ENCODE assay signal across 16 cellular contexts in the genomic region with DNA sequence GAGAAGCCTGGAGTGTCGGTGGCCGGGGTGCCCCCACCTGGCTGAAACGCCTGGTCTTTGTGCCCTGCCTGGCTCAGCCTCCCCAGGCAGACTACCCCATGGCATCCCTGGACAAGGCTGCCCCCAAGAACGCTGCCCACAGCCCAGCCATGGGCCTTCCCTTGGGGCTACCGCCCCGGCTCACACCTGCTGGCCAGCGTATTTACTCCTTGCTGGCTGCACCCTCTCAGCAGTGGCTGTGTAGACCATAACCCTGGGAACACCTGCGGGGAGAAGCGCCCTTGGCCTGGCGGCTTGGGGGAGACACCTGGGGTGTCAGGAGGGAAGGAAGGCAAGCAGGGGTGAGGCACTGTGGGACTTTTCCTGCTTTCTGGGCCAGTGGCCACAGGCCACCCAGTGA. TPM values are rescaled to one million over a fixed set of nuclear protein-coding genes. Genes with fewer than 3 reads are reported as not detected.
DNase-seq lines count a peak whose midpoint lies in the region; ATAC-seq and TF ChIP-seq lines count a peak whose summit lies in the region.
"Had no signal": no experiment of that assay in that cellular context is flagged by ENCODE, and none has a peak within 500 bp of the region (broad histone marks: within the 10 kb centered on the region; RNA-seq: fewer than 3 reads in every experiment).

No MANE protein-coding gene starts in this region.

- H2AFZ ChIP-seq in DND-41 (ENCODE audit: low read depth, low read length): no peak overlapping the region
- no peak overlapping the region for H2AFZ ChIP-seq in hepatocyte
- H2AFZ ChIP-seq in mammary epithelial cell (ENCODE audit: low read depth, low read length): no peak overlapping the region
- no peak overlapping the region for H2AFZ ChIP-seq in trophoblast cell (ENCODE audit: insufficient read depth, low read length, poor library complexity)

- ATAC-seq in DND-41 (ENCODE audit: insufficient read depth, low read depth) (0 out of 3 replicates have a peak, but pooled peaks have one; percentile 3), psoas muscle (peak in 1 of 4 donors; percentile 11), GM19023 (IDR thresholded peaks at IDR 0.05; ENCODE audit: unreplicated experiment) (no peak)
- ATAC-seq: activated CD8-positive, alpha-beta T cell treated with anti-CD3 and anti-CD28 coated beads, Interleukin-2, amount 10 ng/mL, durations not matched to agents 7 days and 5 days; activated T-helper 17 cell treated with anti-CD3 and anti-CD28 coated beads, Interleukin-2, amount 50 U/mL, for 72 hours; T-helper 17 cell had no signal

- no peak overlapping the region for H4K12ac ChIP-seq in trophoblast cell (ENCODE audit: low read depth, low read length)

- no peaks in the 10 kb centered on the region; the same call in 1 of the 2 replicates for H3K27me3 ChIP-seq in BE2C
- no peaks in the 10 kb centered on the region for H3K27me3 ChIP-seq in DND-41 (ENCODE audit: insufficient read depth, low read length, poor library complexity)
- H3K27me3 ChIP-seq in hepatocyte: no peaks in the 10 kb centered on the region
- H3K27me3 ChIP-seq in psoas muscle (ENCODE audit: insufficient read depth in 3 of 3, low read length in 2 of 3): no peaks in the 10 kb centered on the region
- no peaks in the 10 kb centered on the region for H3K27me3 ChIP-seq in mammary epithelial cell (ENCODE audit: insufficient read depth, low read length)
- no peaks in the 10 kb centered on the region for H3K27me3 ChIP-seq in trophoblast cell (ENCODE audit: insufficient read depth, low read length)
- H3K27me3 ChIP-seq: heart right ventricle, vagina had no signal

- H3K4me1 ChIP-seq in BE2C: no peaks in the 10 kb centered on the region
- H3K4me1 ChIP-seq in DND-41 (ENCODE audit: insufficient read depth, low read length): no peaks in the 10 kb centered on the region
- peaks cover 12% of the 10 kb centered on the region for H3K4me1 ChIP-seq in hepatocyte (ENCODE audit: insufficient read depth)
- H3K4me1 ChIP-seq in psoas muscle: no peaks in the 10 kb centered on the region
- no peaks in the 10 kb centered on the region for H3K4me1 ChIP-seq in mammary epithelial cell (ENCODE audit: insufficient read depth, low read length)
- no peaks in the 10 kb centered on the region for H3K4me1 ChIP-seq in trophoblast cell (ENCODE audit: control insufficient read depth in 1 of 2, insufficient read depth in 2 of 2, low read length in 2 of 2)
- H3K4me1 ChIP-seq: HAP-1, vagina had no signal

- no peak overlapping the region for H2BK5ac ChIP-seq in trophoblast cell (ENCODE audit: low read depth, low read length, poor library complexity)

- H2AK5ac ChIP-seq in trophoblast cell (ENCODE audit: low read length): no peak overlapping the region

- intact Hi-C loops in psoas muscle (cut with DNase I) (no loop called here), mammary epithelial cell (cut with micrococcal nuclease) (no loop called here)

- no peak overlapping the region for H2BK120ac ChIP-seq in trophoblast cell (ENCODE audit: insufficient read depth, low read length, poor library complexity)

- dilution Hi-C loops in mammary epithelial cell (cut with HindIII; ENCODE audit: low sequenced_read_pairs): loop anchor here (5.0 kb wide), 1 partner anchor 67 kb away; no protein-coding TSS in a partner anchor

- H3K9me3 ChIP-seq in BE2C (no peaks in the 10 kb centered on the region), DND-41 (ENCODE audit: insufficient read depth, low read length, severe bottlenecking) (no peaks in the 10 kb centered on the region), hepatocyte (ENCODE audit: low read depth) (no peaks in the 10 kb centered on the region), psoas muscle (no peaks in the 10 kb centered on the region), mammary epithelial cell (replicated peaks; ENCODE audit: insufficient read depth, low read length) (no peaks in the 10 kb centered on the region), trophoblast cell (ENCODE audit: insufficient read depth, low read depth, low read length) (peaks cover 2% of the 10 kb centered on the region)
- H3K9me3 ChIP-seq: HAP-1, heart right ventricle, vagina had no signal

- no peak overlapping the region for H3K18ac ChIP-seq in trophoblast cell (ENCODE audit: low read length)

- no peak overlapping the region for H3K23ac ChIP-seq in trophoblast cell (ENCODE audit: low read length)

- H3K4ac ChIP-seq in trophoblast cell (ENCODE audit: low read depth, low read length): no peak overlapping the region

- H3K14ac ChIP-seq in trophoblast cell (ENCODE audit: low read length): no peak overlapping the region

- no peak overlapping the region for H3K4me3 ChIP-seq in BE2C (ENCODE audit: low read depth, low read length)
- H3K4me3 ChIP-seq in DND-41 (ENCODE audit: low read depth in 1 of 2, low read length in 2 of 2): no peak overlapping the region
- H3K4me3 ChIP-seq in hepatocyte: no peak overlapping the region
- H3K4me3 ChIP-seq in psoas muscle: no peak overlapping the region
- no peak overlapping the region for H3K4me3 ChIP-seq in mammary epithelial cell (replicated peaks in 1 of 3; ENCODE audit: insufficient read depth in 1 of 3, low read depth in 2 of 3, low read length in 3 of 3)
- no peak overlapping the region for H3K4me3 ChIP-seq in trophoblast cell (ENCODE audit: low read depth, low read length)
- H3K4me3 ChIP-seq: HAP-1, heart right ventricle, vagina had no signal

- no peaks in the 10 kb centered on the region for H3K9me2 ChIP-seq in hepatocyte (replicated peaks; ENCODE audit: insufficient read depth)

- WGBS in hepatocyte (ENCODE audit: low lambda C conversion rate, missing lambda C conversion rate): 97% methylated on average over 10 of the region's 10 CpGs
- WGBS in psoas muscle, 3 donors: 88 to 90% (median 89%) methylated on average over 10 of the region's 10 CpGs
- WGBS in mammary epithelial cell (ENCODE audit: low coverage, missing lambda C conversion rate): 83% methylated on average over 9 of the region's 10 CpGs
- no CpG with 5 or more reads among the region's 10 CpGs for WGBS in trophoblast cell (ENCODE audit: extremely low coverage, insufficient coverage, insufficient read length)

- H3K36me3 ChIP-seq in BE2C: no peaks in the 10 kb centered on the region
- peaks cover 10% of the 10 kb centered on the region; the same call in 1 of the 2 replicates for H3K36me3 ChIP-seq in DND-41 (ENCODE audit: insufficient read depth, low read length)
- no peaks in the 10 kb centered on the region for H3K36me3 ChIP-seq in hepatocyte (replicated peaks; ENCODE audit: insufficient read depth, low read depth)
- peaks cover 0 to 12% of the 10 kb centered on the region in 2 donors for H3K36me3 ChIP-seq in psoas muscle (ENCODE audit: insufficient read depth in 1 of 2, low read depth in 1 of 2)
- peaks cover 2% of the 10 kb centered on the region for H3K36me3 ChIP-seq in mammary epithelial cell (ENCODE audit: insufficient read depth, low read length)
- peaks cover 7% of the 10 kb centered on the region in 2 experiments for H3K36me3 ChIP-seq in trophoblast cell (ENCODE audit: control insufficient read depth in 1 of 2, insufficient read depth in 2 of 2, low read length in 2 of 2)
- H3K36me3 ChIP-seq: HAP-1, vagina had no signal

- TF ChIP-seq CTCF in BE2C (IDR thresholded peaks at IDR 0.05; ENCODE audit: low read depth, low read length): no peak
- TF ChIP-seq CTCF in DND-41 (IDR thresholded peaks at IDR 0.05; ENCODE audit: borderline replicate concordance, extremely low read depth, low read length, poor library complexity, severe bottlenecking): no peak
- no peak for TF ChIP-seq CTCF in hepatocyte (IDR thresholded peaks at IDR 0.05; ENCODE audit: poor library complexity)
- TF ChIP-seq CTCF in psoas muscle (IDR thresholded peaks at IDR 0.05): no peak
- no peak for TF ChIP-seq CTCF in mammary epithelial cell (conservative IDR thresholded peaks at IDR 0.05 in 1 of 2, IDR thresholded peaks at IDR 0.05 in 1 of 2; ENCODE audit: extremely low read depth in 1 of 2, insufficient read depth in 1 of 2, low read depth in 1 of 2, low read length in 2 of 2)

- no peaks in the 10 kb centered on the region for H3K79me2 ChIP-seq in DND-41 (ENCODE audit: insufficient read depth, low read length)
- peaks cover 10% of the 10 kb centered on the region for H3K79me2 ChIP-seq in hepatocyte
- H3K79me2 ChIP-seq in mammary epithelial cell (ENCODE audit: insufficient read depth, low read length): no peaks in the 10 kb centered on the region
- no peaks in the 10 kb centered on the region for H3K79me2 ChIP-seq in trophoblast cell (ENCODE audit: control insufficient read depth, insufficient read depth, low read length, poor library complexity)

- H3K4me2 ChIP-seq in DND-41 (ENCODE audit: insufficient read depth, low read length): no peak overlapping the region
- H3K4me2 ChIP-seq in hepatocyte: no peak overlapping the region
- no peak overlapping the region for H3K4me2 ChIP-seq in mammary epithelial cell (ENCODE audit: insufficient read depth, low read depth, low read length)
- H3K4me2 ChIP-seq in trophoblast cell (ENCODE audit: low read length): no peak overlapping the region

- no peak overlapping the region for H3K27ac ChIP-seq in DND-41 (ENCODE audit: low read length)
- peak overlapping the region; percentile 82 for H3K27ac ChIP-seq in hepatocyte
- no peak overlapping the region for H3K27ac ChIP-seq in psoas muscle
- no peak overlapping the region for H3K27ac ChIP-seq in mammary epithelial cell (ENCODE audit: insufficient read depth, low read depth, low read length)
- no peak overlapping the region for H3K27ac ChIP-seq in trophoblast cell (ENCODE audit: low read depth, low read length)
- H3K27ac ChIP-seq: vagina had no signal

- H2BK12ac ChIP-seq in trophoblast cell (ENCODE audit: low read length): no peak overlapping the region

- H4K20me1 ChIP-seq in DND-41 (ENCODE audit: insufficient read depth, low read length) (peaks cover 3% of the 10 kb centered on the region; the same call in 1 of the 2 replicates), hepatocyte (ENCODE audit: insufficient read depth, poor library complexity, severe bottlenecking) (no peaks in the 10 kb centered on the region), mammary epithelial cell (ENCODE audit: insufficient read depth, low read length) (no peaks in the 10 kb centered on the region)

- in situ Hi-C loops in mammary epithelial cell (cut with MboI; ENCODE audit: low sequenced_read_pairs in 2 of 2): no loop called here

- no peak overlapping the region for H4K91ac ChIP-seq in trophoblast cell (ENCODE audit: low read depth, low read length)

- BruUV-seq in mammary epithelial cell (replicated peaks; lab: Mats Ljungman, UMichigan): no TSS peak

- H3K9ac ChIP-seq in DND-41 (ENCODE audit: low read depth, low read length): no peak overlapping the region
- no peak overlapping the region for H3K9ac ChIP-seq in mammary epithelial cell (ENCODE audit: insufficient read depth, low read length)
- H3K9ac ChIP-seq in trophoblast cell (ENCODE audit: low read length): no peak overlapping the region

- no peaks in the 10 kb centered on the region for H3K79me1 ChIP-seq in trophoblast cell (ENCODE audit: low read length)

- H4K8ac ChIP-seq in trophoblast cell (ENCODE audit: low read depth, low read length): no peak overlapping the region

- CTCF ChIA-PET in mammary epithelial cell (lab: Charles Lee; ENCODE audit: low non-redundant PET): no interaction called here

- DNase-seq in BE2C (peak; percentile 8), DND-41 (no peak), hepatocyte (ENCODE audit: low spot score) (no peak), psoas muscle (peak; percentile 8 to 43), mammary epithelial cell (no peak), trophoblast cell (no peak)
- DNase-seq: activated CD8-positive, alpha-beta T cell treated with anti-CD3 and anti-CD28 coated beads, Interleukin-2, amount 10 ng/mL, durations not matched to agents 7 days and 5 days; NCI-H1105; NCI-H2107; NCI-H526 treated with DMSO at 0.1 percent for 48 hours had no signal

RNA-seq across cellular contexts. Expression of gene CAPN10, which starts 17.3 kb away (rescaled TPM):
- 80.2 TPM for polyA plus RNA-seq in BE2C (2012; ENCODE audit: insufficient read depth, insufficient read length, low read depth)
- total RNA-seq in hepatocyte (19.1 and 24.2 TPM in 2 replicates), psoas muscle (1 to 10 TPM; 5.0 to 9.9 (median 7.6) TPM), mammary epithelial cell (10 to 100 TPM; 16.0 to 27.7 TPM)
- polyA plus RNA-seq in hepatocyte (28.8 and 42.6 TPM in 2 replicates), psoas muscle (10 to 100 TPM in 2 of 3 donors, 1 to 10 TPM in 1; 8.9 to 15.0 (median 13.1) TPM), mammary epithelial cell (8.9 TPM)
- polyA minus RNA-seq in mammary epithelial cell: 4.7 TPM
- 13.6 and 13.9 TPM in 2 replicates for polyA plus RNA-seq in trophoblast cell (2013)

RNA-seq across cellular contexts. Expression of gene GPR35, which starts 21.4 kb away (rescaled TPM):
- 0.43 TPM for polyA plus RNA-seq in BE2C (2012; ENCODE audit: insufficient read depth, insufficient read length, low read depth)
- total RNA-seq in hepatocyte: 14.7 and 17.3 TPM in 2 replicates
- polyA plus RNA-seq in hepatocyte: 10.1 and 10.5 TPM in 2 replicates
- under 1 TPM; 0.36 to 0.92 (median 0.68) TPM for total RNA-seq in psoas muscle
- under 1 TPM; 0.30 to 0.89 (median 0.58) TPM for polyA plus RNA-seq in psoas muscle
- under 1 TPM; 0.17 to 0.28 TPM for total RNA-seq in mammary epithelial cell
- polyA plus RNA-seq in mammary epithelial cell: 0.06 TPM
- polyA minus RNA-seq in mammary epithelial cell: 2.1 TPM
- 0.68 and 0.96 TPM in 2 replicates for polyA plus RNA-seq in trophoblast cell (2013)

RNA-seq across cellular contexts. Expression of gene RNPEPL1, which starts 35.6 kb away (rescaled TPM):
- polyA plus RNA-seq in BE2C (2012; ENCODE audit: insufficient read depth, insufficient read length, low read depth): 44.6 TPM
- total RNA-seq in hepatocyte: 36.9 and 46.3 TPM in 2 replicates
- polyA plus RNA-seq in hepatocyte: 57.2 and 58.1 TPM in 2 replicates
- total RNA-seq in psoas muscle: 10 to 100 TPM; 48.8 to 70.4 (median 59.0) TPM
- polyA plus RNA-seq in psoas muscle: 10 to 100 TPM; 59.2 to 79.6 (median 71.9) TPM
- 10 to 100 TPM; 12.5 to 40.6 TPM for total RNA-seq in mammary epithelial cell
- polyA plus RNA-seq in mammary epithelial cell: 12.8 TPM
- polyA minus RNA-seq in mammary epithelial cell: 42.5 TPM
- 43.3 and 44.3 TPM in 2 replicates for polyA plus RNA-seq in trophoblast cell (2013)

RNA-seq across cellular contexts. Expression of gene DUSP28, which starts 43.7 kb away (rescaled TPM):
- 14.7 TPM for polyA plus RNA-seq in BE2C (2012; ENCODE audit: insufficient read depth, insufficient read length, low read depth)
- 4.6 and 4.8 TPM in 2 replicates for total RNA-seq in hepatocyte
- polyA plus RNA-seq in hepatocyte: 6.3 and 6.8 TPM in 2 replicates
- 10 to 100 TPM; 10.4 to 12.9 (median 12.7) TPM for total RNA-seq in psoas muscle
- 10 to 100 TPM in 1 of 3 donors, 1 to 10 TPM in 2; 6.6 to 18.1 (median 9.5) TPM for polyA plus RNA-seq in psoas muscle
- 1 to 10 TPM; 2.8 to 3.2 TPM for total RNA-seq in mammary epithelial cell
- polyA plus RNA-seq in mammary epithelial cell: 2.6 TPM
- 0.62 TPM for polyA minus RNA-seq in mammary epithelial cell
- 3.2 and 3.3 TPM in 2 replicates for polyA plus RNA-seq in trophoblast cell (2013)

RNA-seq across cellular contexts. Expression of gene ANKMY1, which starts 46.1 kb away (rescaled TPM):
- 4.5 TPM for polyA plus RNA-seq in BE2C (2012; ENCODE audit: insufficient read depth, insufficient read length, low read depth)
- total RNA-seq in hepatocyte: 6.7 and 9.2 TPM in 2 replicates
- 7.8 and 11.1 TPM in 2 replicates for polyA plus RNA-seq in hepatocyte
- 1 to 10 TPM; 3.0 to 5.8 (median 4.6) TPM for total RNA-seq in psoas muscle
- polyA plus RNA-seq in psoas muscle: 1 to 10 TPM; 1.4 to 2.5 (median 2.4) TPM
- total RNA-seq in mammary epithelial cell: 10 to 100 TPM in 1 of 2 donors, 1 to 10 TPM in 1; 7.7 to 11.7 TPM
- 4.1 TPM for polyA plus RNA-seq in mammary epithelial cell
- polyA minus RNA-seq in mammary epithelial cell: 5.7 TPM
- 4.7 and 5.0 TPM in 2 replicates for polyA plus RNA-seq in trophoblast cell (2013)

Comparison
In these comparisons a context has a peak if more than half of its experiments do, and no peak if none do; other contexts are left out.
1. DNase-seq: peak in BE2C (single experiment) and psoas muscle (2 of 2); none in DND-41 (single experiment), hepatocyte (single experiment), mammary epithelial cell (single experiment) and trophoblast cell (0 of 2).